14 cellular contexts compared by ENCODE assay signal in genomic region chr22:36291831-36292740, GRCh38. TPM values are rescaled to one million over a fixed set of nuclear protein-coding genes. Genes with fewer than 3 reads are reported as not detected.
A peak's percentile ranks its signal among the peaks of the same experiment; 100 is the strongest.
DNase-seq lines count a peak whose midpoint lies in the region; ATAC-seq and TF ChIP-seq lines count a peak whose summit lies in the region.
"Had no signal": no experiment of that assay in that cellular context is flagged by ENCODE, and none has a peak within 500 bp of the region (broad histone marks: within the 10 kb centered on the region; RNA-seq: fewer than 3 reads in every experiment).

No MANE protein-coding gene starts in this region.

- H3K36me3 ChIP-seq in lower lobe of right lung (peaks cover 92% of the 10 kb centered on the region), aorta (ENCODE audit: control insufficient read depth in 1 of 2, insufficient read depth in 2 of 2, low read length in 1 of 2) (peaks cover 3 to 42% of the 10 kb centered on the region in 2 donors), mammary epithelial cell (ENCODE audit: insufficient read depth, low read length) (peaks cover 70% of the 10 kb centered on the region)

- H3K36me3 Mint-ChIP-seq in stimulated activated naive CD8-positive, alpha-beta T cell treated with anti-CD3 and anti-CD28 coated beads, Interleukin-15, Interleukin-2, amounts not matched to agents 100 ng/mL and 50 ng/mL, for 24 hours (ENCODE audit: low read depth): peaks cover 83% of the 10 kb centered on the region
- peaks cover 54% of the 10 kb centered on the region for H3K36me3 Mint-ChIP-seq in activated naive CD8-positive, alpha-beta T cell treated with anti-CD3 and anti-CD28 coated beads, Interleukin-2, amount 10 ng/mL, durations not matched to agents 7 days and 5 days
- H3K36me3 Mint-ChIP-seq in progenitor cell of endocrine pancreas (ENCODE audit: insufficient read depth): peaks cover 55% of the 10 kb centered on the region

- H3K27me3 Mint-ChIP-seq in stimulated activated naive CD8-positive, alpha-beta T cell treated with anti-CD3 and anti-CD28 coated beads, Interleukin-15, Interleukin-2, amounts not matched to agents 100 ng/mL and 50 ng/mL, for 24 hours: no peaks in the 10 kb centered on the region
- no peaks in the 10 kb centered on the region for H3K27me3 Mint-ChIP-seq in stimulated activated naive CD8-positive, alpha-beta T cell treated with anti-CD3 and anti-CD28 coated beads, Interleukin-15, amount 100 ng/mL, for 72 hours
- no peaks in the 10 kb centered on the region for H3K27me3 Mint-ChIP-seq in activated naive CD8-positive, alpha-beta T cell treated with anti-CD3 and anti-CD28 coated beads, Interleukin-2, amount 10 ng/mL, durations not matched to agents 7 days and 5 days
- H3K27me3 Mint-ChIP-seq in progenitor cell of endocrine pancreas: no peaks in the 10 kb centered on the region

- no peaks in the 10 kb centered on the region for H4K20me1 ChIP-seq in mammary epithelial cell (ENCODE audit: insufficient read depth, low read length)

- CTCF ChIA-PET in mammary epithelial cell (lab: Charles Lee; ENCODE audit: low non-redundant PET): no interaction called here

- dilution Hi-C loops in mammary epithelial cell (cut with HindIII; ENCODE audit: low sequenced_read_pairs): no loop called here

- no peaks in the 10 kb centered on the region for H3K27me3 ChIP-seq in lower lobe of right lung (ENCODE audit: low read depth)
- H3K27me3 ChIP-seq in aorta (ENCODE audit: control insufficient read depth in 1 of 2, insufficient read depth in 2 of 2, low read length in 1 of 2): no peaks in the 10 kb centered on the region
- H3K27me3 ChIP-seq in mammary epithelial cell (ENCODE audit: insufficient read depth, low read length): no peaks in the 10 kb centered on the region
- H3K27me3 ChIP-seq: body of pancreas had no signal

- H3K9me3 ChIP-seq in lower lobe of right lung (no peaks in the 10 kb centered on the region), aorta (ENCODE audit: control insufficient read depth, low read length) (no peaks in the 10 kb centered on the region), mammary epithelial cell (replicated peaks; ENCODE audit: insufficient read depth, low read length) (no peaks in the 10 kb centered on the region)
- H3K9me3 ChIP-seq: body of pancreas, thoracic aorta had no signal

- peak overlapping the region; percentile 52 for H3K27ac Mint-ChIP-seq in stimulated activated naive CD8-positive, alpha-beta T cell treated with anti-CD3 and anti-CD28 coated beads, Interleukin-15, Interleukin-2, amounts not matched to agents 100 ng/mL and 50 ng/mL, for 24 hours
- H3K27ac Mint-ChIP-seq in stimulated activated naive CD8-positive, alpha-beta T cell treated with anti-CD3 and anti-CD28 coated beads, Interleukin-15, amount 100 ng/mL, for 72 hours: peak overlapping the region in 1 of 2 donors; percentile 94
- peak overlapping the region; percentile 19 for H3K27ac Mint-ChIP-seq in activated naive CD8-positive, alpha-beta T cell treated with anti-CD3 and anti-CD28 coated beads, Interleukin-2, amount 10 ng/mL, durations not matched to agents 7 days and 5 days
- no peak overlapping the region for H3K27ac Mint-ChIP-seq in progenitor cell of endocrine pancreas

- WGBS in aorta, 2 donors: 88% methylated on average over 29 of the region's 29 CpGs
- 88% methylated on average over 25 of the region's 29 CpGs for WGBS in mammary epithelial cell (ENCODE audit: low coverage, missing lambda C conversion rate)

- H3K4me2 ChIP-seq in mammary epithelial cell (ENCODE audit: insufficient read depth, low read depth, low read length): no peak overlapping the region
- H3K4me2 ChIP-seq: KMS-11 had no signal

- H2AFZ ChIP-seq in mammary epithelial cell (ENCODE audit: low read depth, low read length): no peak overlapping the region

- DNase-seq in stimulated activated naive CD8-positive, alpha-beta T cell treated with anti-CD3 and anti-CD28 coated beads, Interleukin-15, amount 100 ng/mL, for 72 hours: no peak
- DNase-seq in activated naive CD8-positive, alpha-beta T cell treated with anti-CD3 and anti-CD28 coated beads, Interleukin-2, amount 10 ng/mL, durations not matched to agents 7 days and 5 days: no peak
- peak; percentile 48 for DNase-seq in lower lobe of right lung
- DNase-seq in aorta: peak; percentile 41 to 74
- DNase-seq in progenitor cell of endocrine pancreas (ENCODE audit: low spot score, unreplicated experiment): no peak
- DNase-seq in activated CD4-positive, alpha-beta T cell treated with anti-CD3 and anti-CD28 coated beads for 1 hour: no peak
- no peak for DNase-seq in mammary epithelial cell
- DNase-seq: AML-193, body of pancreas, DMS 273 treated with DMSO at 0.1 percent for 48 hours, GOT3 had no signal

- peak overlapping the region; percentile 30 for H3K4me3 Mint-ChIP-seq in stimulated activated naive CD8-positive, alpha-beta T cell treated with anti-CD3 and anti-CD28 coated beads, Interleukin-15, Interleukin-2, amounts not matched to agents 100 ng/mL and 50 ng/mL, for 24 hours
- no peak overlapping the region for H3K4me3 Mint-ChIP-seq in stimulated activated naive CD8-positive, alpha-beta T cell treated with anti-CD3 and anti-CD28 coated beads, Interleukin-15, amount 100 ng/mL, for 72 hours
- peak overlapping the region; percentile 32 for H3K4me3 Mint-ChIP-seq in activated naive CD8-positive, alpha-beta T cell treated with anti-CD3 and anti-CD28 coated beads, Interleukin-2, amount 10 ng/mL, durations not matched to agents 7 days and 5 days
- H3K4me3 Mint-ChIP-seq in progenitor cell of endocrine pancreas (ENCODE audit: low read depth): no peak overlapping the region

- in situ Hi-C loops in mammary epithelial cell (cut with MboI; ENCODE audit: low sequenced_read_pairs in 2 of 2): no loop called here

- no peak for ATAC-seq in stimulated activated naive CD8-positive, alpha-beta T cell treated with anti-CD3 and anti-CD28 coated beads, Interleukin-15, amount 100 ng/mL, for 72 hours
- no peak for ATAC-seq in activated naive CD8-positive, alpha-beta T cell treated with anti-CD3 and anti-CD28 coated beads, Interleukin-2, amount 10 ng/mL, durations not matched to agents 7 days and 5 days (ENCODE audit: low read depth)
- ATAC-seq in lower lobe of right lung (peak; percentile 2 to 18), aorta (ENCODE audit: low FRiP score) (peak; percentile 2)
- ATAC-seq: body of pancreas had no signal

- BruUV-seq in mammary epithelial cell (replicated peaks; lab: Mats Ljungman, UMichigan): no TSS peak

- peaks cover 74% of the 10 kb centered on the region for H3K79me2 ChIP-seq in mammary epithelial cell (ENCODE audit: insufficient read depth, low read length)

- H3K4me1 Mint-ChIP-seq in stimulated activated naive CD8-positive, alpha-beta T cell treated with anti-CD3 and anti-CD28 coated beads, Interleukin-15, Interleukin-2, amounts not matched to agents 100 ng/mL and 50 ng/mL, for 24 hours (ENCODE audit: low read depth): peaks cover 38% of the 10 kb centered on the region
- H3K4me1 Mint-ChIP-seq in stimulated activated naive CD8-positive, alpha-beta T cell treated with anti-CD3 and anti-CD28 coated beads, Interleukin-15, amount 100 ng/mL, for 72 hours: peaks cover 76% of the 10 kb centered on the region
- peaks cover 23% of the 10 kb centered on the region for H3K4me1 Mint-ChIP-seq in activated naive CD8-positive, alpha-beta T cell treated with anti-CD3 and anti-CD28 coated beads, Interleukin-2, amount 10 ng/mL, durations not matched to agents 7 days and 5 days
- H3K4me1 Mint-ChIP-seq in progenitor cell of endocrine pancreas (ENCODE audit: low read depth): no peaks in the 10 kb centered on the region

- intact Hi-C loops in lower lobe of right lung (cut with DNase I) (no loop called here), aorta (cut with DNase I) (no loop called here), mammary epithelial cell (cut with micrococcal nuclease) (no loop called here)

- peaks cover 14% of the 10 kb centered on the region for H3K4me1 ChIP-seq in lower lobe of right lung
- no peaks in the 10 kb centered on the region for H3K4me1 ChIP-seq in aorta (ENCODE audit: control insufficient read depth in 1 of 2, insufficient read depth in 2 of 2, low read length in 2 of 2)
- H3K4me1 ChIP-seq in mammary epithelial cell (ENCODE audit: insufficient read depth, low read length): no peaks in the 10 kb centered on the region
- H3K4me1 ChIP-seq: body of pancreas had no signal

- H3K4me3 ChIP-seq in lower lobe of right lung (no peak overlapping the region), aorta (ENCODE audit: low read length in 2 of 2) (no peak overlapping the region), mammary epithelial cell (replicated peaks in 1 of 3; ENCODE audit: insufficient read depth in 1 of 3, low read depth in 2 of 3, low read length in 3 of 3) (no peak overlapping the region)
- H3K4me3 ChIP-seq: body of pancreas, thoracic aorta had no signal

- H3K9me3 Mint-ChIP-seq in stimulated activated naive CD8-positive, alpha-beta T cell treated with anti-CD3 and anti-CD28 coated beads, Interleukin-15, Interleukin-2, amounts not matched to agents 100 ng/mL and 50 ng/mL, for 24 hours: no peaks in the 10 kb centered on the region
- peaks cover 0 to 7% of the 10 kb centered on the region in 2 donors for H3K9me3 Mint-ChIP-seq in stimulated activated naive CD8-positive, alpha-beta T cell treated with anti-CD3 and anti-CD28 coated beads, Interleukin-15, amount 100 ng/mL, for 72 hours
- no peaks in the 10 kb centered on the region for H3K9me3 Mint-ChIP-seq in activated naive CD8-positive, alpha-beta T cell treated with anti-CD3 and anti-CD28 coated beads, Interleukin-2, amount 10 ng/mL, durations not matched to agents 7 days and 5 days
- H3K9me3 Mint-ChIP-seq in progenitor cell of endocrine pancreas (ENCODE audit: low read depth): peaks cover 5% of the 10 kb centered on the region

- POLR2A ChIA-PET in activated naive CD8-positive, alpha-beta T cell treated with anti-CD3 and anti-CD28 coated beads, Interleukin-2, amount 10 ng/mL, durations not matched to agents 7 days and 5 days (lab: Charles Lee): interaction anchor here (0.5 to 1.2 kb wide), 2 partner anchors 93 to 217 kb away, joined by 3 to 4 read pairs; no protein-coding TSS in a partner anchor

- no peak overlapping the region for H3K9ac ChIP-seq in mammary epithelial cell (ENCODE audit: insufficient read depth, low read length)
- H3K9ac ChIP-seq: KMS-11 had no signal

- H3K27ac ChIP-seq in lower lobe of right lung (no peak overlapping the region), aorta (ENCODE audit: low read depth in 1 of 2, low read length in 2 of 2) (no peak overlapping the region), mammary epithelial cell (ENCODE audit: insufficient read depth, low read depth, low read length) (no peak overlapping the region)
- H3K27ac ChIP-seq: body of pancreas, KMS-11, thoracic aorta had no signal

- TF ChIP-seq CTCF in lower lobe of right lung (IDR thresholded peaks at IDR 0.05) (no peak), progenitor cell of endocrine pancreas (IDR thresholded peaks at IDR 0.05; ENCODE audit: unreplicated experiment) (no peak), mammary epithelial cell (conservative IDR thresholded peaks at IDR 0.05 in 1 of 2, IDR thresholded peaks at IDR 0.05 in 1 of 2; ENCODE audit: extremely low read depth in 1 of 2, insufficient read depth in 1 of 2, low read depth in 1 of 2, low read length in 2 of 2) (no peak)

RNA-seq across cellular contexts. Expression of gene APOL1, which starts 39.2 kb away (rescaled TPM):
- total RNA-seq in activated naive CD8-positive, alpha-beta T cell treated with anti-CD3 and anti-CD28 coated beads, Interleukin-2, amount 10 ng/mL, durations not matched to agents 7 days and 5 days: 10 to 100 TPM; 38.4 to 40.9 TPM
- total RNA-seq in lower lobe of right lung: 85.8 TPM
- 10 to 100 TPM; 50.0 to 74.0 TPM for total RNA-seq in aorta
- polyA plus RNA-seq in aorta: 10 to 100 TPM; 14.1 to 36.5 TPM
- total RNA-seq in progenitor cell of endocrine pancreas: 0.12 TPM in 1 of 2 replicates, not detected in the other
- total RNA-seq in mammary epithelial cell: 1 to 10 TPM in 1 of 2 donors, under 1 TPM in 1; 0.26 to 1.2 TPM
- polyA plus RNA-seq in mammary epithelial cell: 0.34 TPM
- polyA minus RNA-seq in mammary epithelial cell: not detected

RNA-seq across cellular contexts. Expression of gene APOL2, which starts 52.8 kb away (rescaled TPM):
- total RNA-seq in activated naive CD8-positive, alpha-beta T cell treated with anti-CD3 and anti-CD28 coated beads, Interleukin-2, amount 10 ng/mL, durations not matched to agents 7 days and 5 days: 10 to 100 TPM; 77.8 to 85.0 TPM
- total RNA-seq in lower lobe of right lung (56.0 TPM), aorta (10 to 100 TPM; 42.0 to 62.8 TPM), progenitor cell of endocrine pancreas (18.8 and 19.3 TPM in 2 replicates), mammary epithelial cell (10 to 100 TPM; 16.8 to 24.3 TPM)
- polyA plus RNA-seq in aorta (10 to 100 TPM; 26.4 to 30.6 TPM), mammary epithelial cell (9.5 TPM)
- 36.0 TPM for polyA minus RNA-seq in mammary epithelial cell

Comparison
In these comparisons a context has a peak if more than half of its experiments do, and no peak if none do; other contexts are left out.
1. H3K4me3 Mint-ChIP-seq: peak in stimulated activated naive CD8-positive, alpha-beta T cell treated with anti-CD3 and anti-CD28 coated beads, Interleukin-15, Interleukin-2, amounts not matched to agents 100 ng/mL and 50 ng/mL, for 24 hours (single experiment) and activated naive CD8-positive, alpha-beta T cell treated with anti-CD3 and anti-CD28 coated beads, Interleukin-2, amount 10 ng/mL, durations not matched to agents 7 days and 5 days (single experiment); none in stimulated activated naive CD8-positive, alpha-beta T cell treated with anti-CD3 and anti-CD28 coated beads, Interleukin-15, amount 100 ng/mL, for 72 hours (0 of 2) and progenitor cell of endocrine pancreas (single experiment).
2. ATAC-seq: peak in lower lobe of right lung (2 of 2) and aorta (single experiment); none in stimulated activated naive CD8-positive, alpha-beta T cell treated with anti-CD3 and anti-CD28 coated beads, Interleukin-15, amount 100 ng/mL, for 72 hours (single experiment) and activated naive CD8-positive, alpha-beta T cell treated with anti-CD3 and anti-CD28 coated beads, Interleukin-2, amount 10 ng/mL, durations not matched to agents 7 days and 5 days (single experiment).
3. DNase-seq: peak in lower lobe of right lung (single experiment) and aorta (2 of 2); none in stimulated activated naive CD8-positive, alpha-beta T cell treated with anti-CD3 and anti-CD28 coated beads, Interleukin-15, amount 100 ng/mL, for 72 hours (0 of 2), activated naive CD8-positive, alpha-beta T cell treated with anti-CD3 and anti-CD28 coated beads, Interleukin-2, amount 10 ng/mL, durations not matched to agents 7 days and 5 days (single experiment), progenitor cell of endocrine pancreas (single experiment), activated CD4-positive, alpha-beta T cell treated with anti-CD3 and anti-CD28 coated beads for 1 hour (single experiment) and mammary epithelial cell (single experiment).
4. RNA of gene APOL1, which starts 39.2 kb away (total RNA-seq): 85.8 TPM in lower lobe of right lung (single experiment), 50.0 to 74.0 TPM in aorta and 38.4 to 40.9 TPM in activated naive CD8-positive, alpha-beta T cell treated with anti-CD3 and anti-CD28 coated beads, Interleukin-2, amount 10 ng/mL, durations not matched to agents 7 days and 5 days; 0.26 to 1.2 TPM in mammary epithelial cell and 0.12 TPM in progenitor cell of endocrine pancreas; every median in the first group is over 10 times any median in the second.